ENCODE assay signal across 8 cellular contexts in genomic region chr1:45011837-45012638, GRCh38. TPM values are rescaled to one million over a fixed set of nuclear protein-coding genes. Genes with fewer than 3 reads are reported as not detected.
DNase-seq lines count a peak whose midpoint lies in the region; ATAC-seq and TF ChIP-seq lines count a peak whose summit lies in the region.

Gene UROD (plus strand): TSS chr1:45012254. CDS start chr1:45012266, 12 bp downstream.

- no peaks in the 10 kb centered on the region for H3K36me3 ChIP-seq in GM23338 (ENCODE audit: insufficient read depth)
- peaks cover 39% of the 10 kb centered on the region for H3K36me3 ChIP-seq in RWPE2 (ENCODE audit: low read depth)

- peak within 1 kb of the TSS; percentile 95 for H3K4me2 ChIP-seq in GM23338

- H3K27me3 Mint-ChIP-seq in GM23338 (ENCODE audit: insufficient read depth, low read depth, poor library complexity), result peaks cover 15% of the 10 kb centered on the region
- no peaks in the 10 kb centered on the region for H3K27me3 Mint-ChIP-seq in activated T-helper 2 cell treated with anti-CD3 and anti-CD28 coated beads, Interferon-gamma antibody, Interleukin-2, Interleukin-4, amounts not matched to agents 10 μg/mL and 5 μg/mL and 100 μg/mL, durations not matched to agents 14 hours and 24 hours and 36 hours (ENCODE audit: low read depth)
- no peaks in the 10 kb centered on the region for H3K27me3 Mint-ChIP-seq in natural killer cell (ENCODE audit: low read depth in 2 of 2)

- peak within 1 kb of the TSS; percentile 71; the same call in 1 of the 2 replicates for H3K27ac ChIP-seq in GM23338 (ENCODE audit: low read depth)
- H3K27ac ChIP-seq in RWPE2 (ENCODE audit: poor library complexity, severe bottlenecking), result peak within 1 kb of the TSS; percentile 65

- no peaks in the 10 kb centered on the region for H4K20me1 ChIP-seq in GM23338 (replicated peaks; ENCODE audit: insufficient read depth)

- no peaks in the 10 kb centered on the region for H3F3A ChIP-seq in GM23338 (replicated peaks; ENCODE audit: low read depth)

- intact Hi-C loops in activated T-helper 2 cell treated with anti-CD3 and anti-CD28 coated beads, Interferon-gamma antibody, Interleukin-2, Interleukin-4, amounts not matched to agents 10 μg/mL and 5 μg/mL and 100 μg/mL, durations not matched to agents 14 hours and 24 hours and 36 hours (cut with micrococcal nuclease), result loop anchor here (1.0 to 10.0 kb wide), 13 partner anchors 26 to 793 kb away; partner anchors contain the start of genes BEST4, EIF2B3, GPBP1L1 and MAST2
- intact Hi-C loops in natural killer cell (cut with micrococcal nuclease), result loop anchor here (1.0 to 5.0 kb wide), 5 partner anchors 26 to 488 kb away; partner anchors contain the start of genes CCDC163, EIF2B3, MMACHC and RNU5D-1

- H3K9me2 ChIP-seq in GM23338 (ENCODE audit: insufficient read depth), result no peaks in the 10 kb centered on the region

- peaks cover 12% of the 10 kb centered on the region for H3K79me2 ChIP-seq in GM23338 (replicated peaks; ENCODE audit: insufficient read depth)

- no peaks in the 10 kb centered on the region for H3K9me3 ChIP-seq in RWPE2 (ENCODE audit: severe bottlenecking)

- H3K27me3 ChIP-seq in GM23338 (ENCODE audit: insufficient read depth), result no peaks in the 10 kb centered on the region
- H3K27me3 ChIP-seq in RWPE2 (ENCODE audit: insufficient read depth, poor library complexity, severe bottlenecking), result no peaks in the 10 kb centered on the region

- DNase-seq in DMS79 (lab: John Stamatoyannopoulos, UW) (peak; percentile 91), GM23338 (ENCODE audit: low spot score) (peak; percentile 98), LHCN-M2 (ENCODE audit: low read depth) (peak; percentile 94), RWPE2 (ENCODE audit: low spot score) (peak; percentile 90), fibroblast of peridontal ligament (ENCODE audit: extremely low read depth) (peak; percentile 96), natural killer cell (peak; percentile 82)
- DNase-seq in activated T-helper 2 cell treated with anti-CD3 and anti-CD28 coated beads, Interferon-gamma antibody, Interleukin-2, Interleukin-4, amounts not matched to agents 10 μg/mL and 5 μg/mL and 100 μg/mL, durations not matched to agents 14 hours and 24 hours and 36 hours (ENCODE audit: low spot score), result peak; percentile 89
- DNase-seq in stimulated activated naive CD4-positive, alpha-beta T cell treated with Interleukin-2 at 50 U/mL for 16 hours (lab: John Stamatoyannopoulos, UW), result peak; percentile 89

- ATAC-seq in GM23338 (peak; percentile 70), RWPE2 (ENCODE audit: low read depth) (peak; percentile 66), natural killer cell (peak; percentile 85 to 93 (median 88))

- H3K4me1 Mint-ChIP-seq in GM23338, result peaks cover 27% of the 10 kb centered on the region
- H3K4me1 Mint-ChIP-seq in activated T-helper 2 cell treated with anti-CD3 and anti-CD28 coated beads, Interferon-gamma antibody, Interleukin-2, Interleukin-4, amounts not matched to agents 10 μg/mL and 5 μg/mL and 100 μg/mL, durations not matched to agents 14 hours and 24 hours and 36 hours (ENCODE audit: low read depth), result peaks cover 34% of the 10 kb centered on the region
- peaks cover 43 to 62% of the 10 kb centered on the region in 2 donors for H3K4me1 Mint-ChIP-seq in natural killer cell

- peaks cover 24% of the 10 kb centered on the region for H3K36me3 Mint-ChIP-seq in GM23338 (ENCODE audit: low read depth)
- H3K36me3 Mint-ChIP-seq in activated T-helper 2 cell treated with anti-CD3 and anti-CD28 coated beads, Interferon-gamma antibody, Interleukin-2, Interleukin-4, amounts not matched to agents 10 μg/mL and 5 μg/mL and 100 μg/mL, durations not matched to agents 14 hours and 24 hours and 36 hours (ENCODE audit: low read depth), result peaks cover 25% of the 10 kb centered on the region
- H3K36me3 Mint-ChIP-seq in natural killer cell, result no peaks in the 10 kb centered on the region

- H3K27ac Mint-ChIP-seq in GM23338 (peak within 1 kb of the TSS; percentile 75), natural killer cell (peak within 1 kb of the TSS; percentile 94 to 97)
- peak within 1 kb of the TSS; percentile 92 for H3K27ac Mint-ChIP-seq in activated T-helper 2 cell treated with anti-CD3 and anti-CD28 coated beads, Interferon-gamma antibody, Interleukin-2, Interleukin-4, amounts not matched to agents 10 μg/mL and 5 μg/mL and 100 μg/mL, durations not matched to agents 14 hours and 24 hours and 36 hours

- H3K9me3 Mint-ChIP-seq in GM23338 (no peaks in the 10 kb centered on the region), natural killer cell (no peaks in the 10 kb centered on the region)
- no peaks in the 10 kb centered on the region for H3K9me3 Mint-ChIP-seq in activated T-helper 2 cell treated with anti-CD3 and anti-CD28 coated beads, Interferon-gamma antibody, Interleukin-2, Interleukin-4, amounts not matched to agents 10 μg/mL and 5 μg/mL and 100 μg/mL, durations not matched to agents 14 hours and 24 hours and 36 hours

- peak within 1 kb of the TSS; percentile 100 for H2AFZ ChIP-seq in GM23338

- peaks cover 12% of the 10 kb centered on the region for H3K4me1 ChIP-seq in GM23338 (ENCODE audit: insufficient read depth)
- peaks cover 4% of the 10 kb centered on the region for H3K4me1 ChIP-seq in RWPE2 (ENCODE audit: insufficient read depth, poor library complexity, severe bottlenecking)

- H3K4me3 ChIP-seq in GM23338 (peak within 1 kb of the TSS; percentile 89), RWPE2 (ENCODE audit: severe bottlenecking) (peak within 1 kb of the TSS; percentile 98)

- H3K4me3 Mint-ChIP-seq in GM23338 (peak within 1 kb of the TSS; percentile 75), natural killer cell (peak within 1 kb of the TSS; percentile 89)
- peak within 1 kb of the TSS; percentile 78 for H3K4me3 Mint-ChIP-seq in activated T-helper 2 cell treated with anti-CD3 and anti-CD28 coated beads, Interferon-gamma antibody, Interleukin-2, Interleukin-4, amounts not matched to agents 10 μg/mL and 5 μg/mL and 100 μg/mL, durations not matched to agents 14 hours and 24 hours and 36 hours (ENCODE audit: low read depth)

- TF ChIP-seq CTCF in GM23338 (conservative IDR thresholded peaks at IDR 0.05; ENCODE audit: low read depth in 2 of 2) (no peak), RWPE2 (IDR thresholded peaks at IDR 0.05; ENCODE audit: poor library complexity, severe bottlenecking) (no peak), natural killer cell (IDR thresholded peaks at IDR 0.05) (no peak)

TF ChIP-seq in GM23338, 12 proteins besides CTCF, POLR2A, EP300 and RAD21:
- TF ChIP-seq POLR2AphosphoS5 (IDR thresholded peaks at IDR 0.05; ENCODE audit: low read depth), result peak; percentile 82
- TF ChIP-seq ETS1 (IDR thresholded peaks at IDR 0.05), result peak; percentile 78
- no peak for TF ChIP-seq EZH2 (IDR thresholded peaks at IDR 0.05; ENCODE audit: low read depth, unreplicated experiment)
- peak; percentile 54 for TF ChIP-seq CREB1 (CRISPR knock-in tag; IDR thresholded peaks at IDR 0.05; ENCODE audit: low read depth)

RNA-seq across cellular contexts. Expression of gene UROD, which starts in this region (rescaled TPM):
- 82.4 and 90.9 TPM in 2 replicates for total RNA-seq in GM23338 (2014; rRNA removed; shearing (Covaris generic))
- polyA plus RNA-seq in GM23338 (2016; fragmentation: Nextera tagmentation; extraction: Ambion mirVana), result 106 and 108 TPM in 2 replicates
- 122 and 124 TPM in 2 replicates for total RNA-seq in LHCN-M2 (2014; rRNA removed)
- 168 TPM for polyA plus RNA-seq in LHCN-M2 (2012)
- total RNA-seq in activated T-helper 2 cell treated with anti-CD3 and anti-CD28 coated beads, Interferon-gamma antibody, Interleukin-2, Interleukin-4, amounts not matched to agents 10 μg/mL and 5 μg/mL and 100 μg/mL, durations not matched to agents 14 hours and 24 hours and 36 hours, result 84.8 and 85.9 TPM in 2 replicates
- 10 to 100 TPM; 54.5 to 65.4 (median 56.6) TPM for total RNA-seq in natural killer cell

Comparison
In these comparisons a context has a peak if more than half of its experiments do, and no peak if none do; other contexts are left out.
1. Peak in every context shown above with its lines: DNase-seq, ATAC-seq, H3K4me3 ChIP-seq and H3K27ac ChIP-seq.